9 cellular contexts compared by ENCODE assay signal in genomic region chr3:134249442-134249841, GRCh38. TPM values are rescaled to one million over a fixed set of nuclear protein-coding genes. Genes with fewer than 3 reads are reported as not detected.
A peak's percentile ranks its signal among the peaks of the same experiment; 100 is the strongest.
DNase-seq lines count a peak whose midpoint lies in the region; ATAC-seq and TF ChIP-seq lines count a peak whose summit lies in the region.
"Had no signal": no experiment of that assay in that cellular context is flagged by ENCODE, and none has a peak within 500 bp of the region (broad histone marks: within the 10 kb centered on the region; RNA-seq: fewer than 3 reads in every experiment).

No MANE protein-coding gene starts in this region.

- H3K27me3 Mint-ChIP-seq in stimulated activated naive CD8-positive, alpha-beta T cell treated with anti-CD3 and anti-CD28 coated beads, Interleukin-15, Interleukin-2, amounts not matched to agents 100 ng/mL and 50 ng/mL, for 24 hours: no peaks in the 10 kb centered on the region
- H3K27me3 Mint-ChIP-seq in MCF 10A (ENCODE audit: insufficient read depth, unreplicated experiment) (no peaks in the 10 kb centered on the region), mesothelial cell of epicardium (ENCODE audit: low read depth) (no peaks in the 10 kb centered on the region)

- TF ChIP-seq CTCF in MCF 10A (IDR thresholded peaks at IDR 0.05; ENCODE audit: unreplicated experiment) (no peak), mesothelial cell of epicardium (IDR thresholded peaks at IDR 0.05; ENCODE audit: unreplicated experiment) (no peak)

- CTCF ChIA-PET in MCF 10A (lab: Yijun Ruan, JAX): interaction anchor here (0.7 to 13.9 kb wide), 11 partner anchors 24 to 104 kb away, joined by 3 to 113 read pairs (median 5); no protein-coding TSS in a partner anchor

- DNase-seq in stimulated activated naive CD8-positive, alpha-beta T cell treated with anti-CD3 and anti-CD28 coated beads, Interleukin-15, Interleukin-2, amounts not matched to agents 100 U/mL and 50 U/mL, for 24 hours: no peak
- DNase-seq in MCF 10A (ENCODE audit: unreplicated experiment) (peak; percentile 9), mesothelial cell of epicardium (ENCODE audit: low spot score in 2 of 2, unreplicated experiment in 2 of 2) (no peak), NCI-H1930 (lab: John Stamatoyannopoulos, UW) (no peak), SW 1271 (lab: John Stamatoyannopoulos, UW) (no peak), HUDEP-2 (lab: John Stamatoyannopoulos, UW; ENCODE audit: unreplicated experiment in 76 of 76) (no peak)
- DNase-seq: SIG-M5 had no signal

- peak overlapping the region; percentile 93 for H3K27ac Mint-ChIP-seq in stimulated activated naive CD8-positive, alpha-beta T cell treated with anti-CD3 and anti-CD28 coated beads, Interleukin-15, Interleukin-2, amounts not matched to agents 100 ng/mL and 50 ng/mL, for 24 hours
- H3K27ac Mint-ChIP-seq in MCF 10A (ENCODE audit: low read depth, unreplicated experiment) (peak overlapping the region; percentile 84), mesothelial cell of epicardium (peak overlapping the region; percentile 89)

- peaks cover 83% of the 10 kb centered on the region for H3K4me1 Mint-ChIP-seq in stimulated activated naive CD8-positive, alpha-beta T cell treated with anti-CD3 and anti-CD28 coated beads, Interleukin-15, Interleukin-2, amounts not matched to agents 100 ng/mL and 50 ng/mL, for 24 hours (ENCODE audit: low read depth)
- peaks cover 15% of the 10 kb centered on the region for H3K4me1 Mint-ChIP-seq in MCF 10A (ENCODE audit: insufficient read depth, unreplicated experiment)
- peaks cover 48% of the 10 kb centered on the region for H3K4me1 Mint-ChIP-seq in mesothelial cell of epicardium

- peaks cover 15% of the 10 kb centered on the region for H3K36me3 Mint-ChIP-seq in stimulated activated naive CD8-positive, alpha-beta T cell treated with anti-CD3 and anti-CD28 coated beads, Interleukin-15, Interleukin-2, amounts not matched to agents 100 ng/mL and 50 ng/mL, for 24 hours (ENCODE audit: low read depth)
- H3K36me3 Mint-ChIP-seq in MCF 10A (ENCODE audit: insufficient read depth, unreplicated experiment): peaks cover 6% of the 10 kb centered on the region
- peaks cover 2% of the 10 kb centered on the region for H3K36me3 Mint-ChIP-seq in mesothelial cell of epicardium

- BruUV-seq in MCF 10A (replicated peaks; lab: Mats Ljungman, UMichigan): TSS peak; percentile 38

- POLR2A ChIA-PET in MCF 10A (lab: Yijun Ruan, JAX): interaction anchor here (0.6 to 4.5 kb wide), 18 partner anchors 8 to 429 kb away, joined by 3 to 32 read pairs (median 6); partner anchors contain the start of genes ANAPC13 and CEP63

- intact Hi-C loops in MCF 10A (cut with micrococcal nuclease): loop anchor here (1.0 kb wide), 1 partner anchor 36 kb away; no protein-coding TSS in a partner anchor

- no peak for ATAC-seq in stimulated activated naive CD8-positive, alpha-beta T cell treated with anti-CD3 and anti-CD28 coated beads, Interleukin-15, Interleukin-2, amounts not matched to agents 100 U/mL and 50 U/mL, for 24 hours
- ATAC-seq in GM18511 (IDR thresholded peaks at IDR 0.05; ENCODE audit: unreplicated experiment): no peak

- peak overlapping the region; percentile 91 for H3K4me3 Mint-ChIP-seq in stimulated activated naive CD8-positive, alpha-beta T cell treated with anti-CD3 and anti-CD28 coated beads, Interleukin-15, Interleukin-2, amounts not matched to agents 100 ng/mL and 50 ng/mL, for 24 hours
- peak overlapping the region; percentile 79 for H3K4me3 Mint-ChIP-seq in MCF 10A (ENCODE audit: unreplicated experiment)
- peak overlapping the region; percentile 77 for H3K4me3 Mint-ChIP-seq in mesothelial cell of epicardium

- H3K9me3 Mint-ChIP-seq in stimulated activated naive CD8-positive, alpha-beta T cell treated with anti-CD3 and anti-CD28 coated beads, Interleukin-15, Interleukin-2, amounts not matched to agents 100 ng/mL and 50 ng/mL, for 24 hours: no peaks in the 10 kb centered on the region
- H3K9me3 Mint-ChIP-seq in MCF 10A (ENCODE audit: unreplicated experiment): peaks cover 7% of the 10 kb centered on the region
- H3K9me3 Mint-ChIP-seq in mesothelial cell of epicardium: peaks cover 7% of the 10 kb centered on the region

RNA-seq across cellular contexts. Expression of gene RYK, which starts 1.2 kb away (rescaled TPM):
- total RNA-seq in MCF 10A (2022): 76.1 and 79.8 TPM in 2 replicates
- total RNA-seq in mesothelial cell of epicardium: 93.1 to 103 TPM (median 100 TPM) in 3 replicates
